2 cellular contexts compared by ENCODE assay signal in genomic region chr9:106846847-106847246, GRCh38.
TF ChIP-seq lines count a peak whose summit lies in the region.

No MANE protein-coding gene starts in this region.

TF ChIP-seq in SK-N-SH, 30 proteins besides CTCF, POLR2A, EP300 and RAD21 (continued from another document):
- TF ChIP-seq FOSL2 (IDR thresholded peaks at IDR 0.05; ENCODE audit: borderline replicate concordance, low read depth), result peak; percentile 29; the same call in 1 of the 2 replicates
- no peak for TF ChIP-seq RFX5 (IDR thresholded peaks at IDR 0.05; ENCODE audit: low read length)

TF ChIP-seq in SK-N-SH treated with all-trans-retinoic acid at 6 μM for 48 hours, 23 proteins besides CTCF, POLR2A, EP300 and RAD21 (continued from another document):
- TF ChIP-seq ZFP30 (CRISPR knock-in tag; IDR thresholded peaks at IDR 0.05) (no peak), ESRRG (CRISPR knock-in tag; IDR thresholded peaks at IDR 0.05) (no peak), ZC3H10 (CRISPR knock-in tag; IDR thresholded peaks at IDR 0.05) (no peak), ZFP3 (CRISPR knock-in tag; IDR thresholded peaks at IDR 0.05) (no peak)
TF ChIP-seq in SK-N-SH treated with all-trans-retinoic acid at 6 μM for 48 hours: peak in this region for 0.
